ENCODE assay signal across 11 cellular contexts in genomic region chr5:35194636-35195471, GRCh38. TPM values are rescaled to one million over a fixed set of nuclear protein-coding genes. Genes with fewer than 3 reads are reported as not detected.
A peak's percentile ranks its signal among the peaks of the same experiment; 100 is the strongest.
DNase-seq lines count a peak whose midpoint lies in the region; ATAC-seq and TF ChIP-seq lines count a peak whose summit lies in the region.
"Had no signal": no experiment of that assay in that cellular context is flagged by ENCODE, and none has a peak within 500 bp of the region (broad histone marks: within the 10 kb centered on the region; RNA-seq: fewer than 3 reads in every experiment).

No MANE protein-coding gene starts in this region.

- H2AFZ ChIP-seq in OCI-LY7 (ENCODE audit: low read length) (peak overlapping the region; percentile 22; the same call in 1 of the 2 replicates), mesenchymal stem cell (ENCODE audit: low read depth, low read length) (no peak overlapping the region)

- H3K27me3 Mint-ChIP-seq in CD8-positive, alpha-beta T cell (ENCODE audit: low read depth), result peaks cover 19% of the 10 kb centered on the region

- H3K23ac ChIP-seq in mesenchymal stem cell (ENCODE audit: low read length in 2 of 2), result no peak overlapping the region

- no peak overlapping the region for H2BK120ac ChIP-seq in mesenchymal stem cell (ENCODE audit: low read depth, low read length)

- no peak for TF ChIP-seq CTCF in OCI-LY7 (conservative IDR thresholded peaks at IDR 0.05; ENCODE audit: low read length)
- no peak for TF ChIP-seq CTCF in CD8-positive, alpha-beta T cell (IDR thresholded peaks at IDR 0.05)

- no peaks in the 10 kb centered on the region for H3K9me2 ChIP-seq in OCI-LY7 (ENCODE audit: insufficient read depth, low read length)

- no peaks in the 10 kb centered on the region for H3K9me3 Mint-ChIP-seq in CD8-positive, alpha-beta T cell

- H3K4me2 ChIP-seq in BLaER1, result peak overlapping the region; percentile 92
- H3K4me2 ChIP-seq in OCI-LY7 (ENCODE audit: low read length), result peak overlapping the region; percentile 52
- H3K4me2 ChIP-seq in mesenchymal stem cell (ENCODE audit: low read length, poor library complexity, severe bottlenecking), result no peak overlapping the region

- no peak overlapping the region for H4K91ac ChIP-seq in mesenchymal stem cell (ENCODE audit: low read length)

- no TSS peak for BruUV-seq in OCI-LY7 (replicated peaks; lab: Mats Ljungman, UMichigan)

- no peak overlapping the region for H3K18ac ChIP-seq in mesenchymal stem cell (ENCODE audit: low read depth in 1 of 2, low read length in 2 of 2)

- POLR2A ChIA-PET in OCI-LY7 (lab: Charles Lee), result interaction anchor here (0.6 kb wide), 1 partner anchor 524 kb away, joined by 3 read pairs; no protein-coding TSS in a partner anchor
- POLR2A ChIA-PET in CD8-positive, alpha-beta T cell (lab: Charles Lee), result no interaction called here

- H3K4me1 Mint-ChIP-seq in CD8-positive, alpha-beta T cell (ENCODE audit: low read depth), result no peaks in the 10 kb centered on the region

- H3K27ac Mint-ChIP-seq in CD8-positive, alpha-beta T cell, result no peak overlapping the region

- peak overlapping the region in 1 of 2 experiments; percentile 29 for H3K14ac ChIP-seq in mesenchymal stem cell (ENCODE audit: low read length in 2 of 2)

- H3K4ac ChIP-seq in mesenchymal stem cell (ENCODE audit: low read depth in 1 of 2, low read length in 2 of 2), result no peak overlapping the region

- DNase-seq in OCI-LY7 (ENCODE audit: low spot score) (peak; percentile 59), NCI-H2171 treated with DMSO at 0.1 percent for 48 hours (lab: John Stamatoyannopoulos, UW) (no peak), NCI-H187 (lab: John Stamatoyannopoulos, UW) (no peak), mesenchymal stem cell (no peak)
- DNase-seq in CD8-positive, alpha-beta T cell, result no peak
- DNase-seq: NCI-H2029, WERI-Rb-1 had no signal

- H2AK5ac ChIP-seq in mesenchymal stem cell (ENCODE audit: low read length, severe bottlenecking), result no peak overlapping the region

- no peaks in the 10 kb centered on the region for H3K79me1 ChIP-seq in mesenchymal stem cell (replicated peaks; ENCODE audit: low read length, poor library complexity, severe bottlenecking)

- no peaks in the 10 kb centered on the region for H3K36me3 Mint-ChIP-seq in CD8-positive, alpha-beta T cell

- peaks cover 44% of the 10 kb centered on the region for H3K4me1 ChIP-seq in BLaER1
- H3K4me1 ChIP-seq in OCI-LY7 (ENCODE audit: insufficient read depth, low read length, poor library complexity, severe bottlenecking), result peaks cover 21% of the 10 kb centered on the region
- H3K4me1 ChIP-seq in CD8-positive, alpha-beta T cell (ENCODE audit: insufficient read depth, low read length), result no peaks in the 10 kb centered on the region
- peaks cover 5% of the 10 kb centered on the region for H3K4me1 ChIP-seq in mesenchymal stem cell (ENCODE audit: control insufficient read depth, insufficient read depth, low read depth, low read length)

- ATAC-seq in GM19455 (IDR thresholded peaks at IDR 0.05; ENCODE audit: unreplicated experiment) (peak; percentile 94), HG03066 (IDR thresholded peaks at IDR 0.05; ENCODE audit: low read depth, unreplicated experiment) (peak; percentile 97)
- no peak for ATAC-seq in CD8-positive, alpha-beta T cell

- H3K27ac ChIP-seq in BLaER1 (peak overlapping the region; percentile 80), OCI-LY7 (ENCODE audit: low read depth, low read length, poor library complexity, severe bottlenecking) (peak overlapping the region; percentile 17), mesenchymal stem cell (ENCODE audit: low read length, poor library complexity, severe bottlenecking) (no peak overlapping the region)
- H3K27ac ChIP-seq in CD8-positive, alpha-beta T cell (ENCODE audit: low read depth, low read length), result no peak overlapping the region
- H3K27ac ChIP-seq: WERI-Rb-1 had no signal

- no peaks in the 10 kb centered on the region for H3K36me3 ChIP-seq in BLaER1
- no peaks in the 10 kb centered on the region for H3K36me3 ChIP-seq in OCI-LY7 (ENCODE audit: insufficient read depth, low read length)
- H3K36me3 ChIP-seq in CD8-positive, alpha-beta T cell (ENCODE audit: insufficient read depth, low read length), result no peaks in the 10 kb centered on the region
- H3K36me3 ChIP-seq in mesenchymal stem cell (ENCODE audit: control insufficient read depth in 1 of 2, insufficient read depth in 2 of 2, low read depth in 1 of 2, low read length in 2 of 2), result no peaks in the 10 kb centered on the region
- H3K36me3 ChIP-seq: WERI-Rb-1 had no signal

- WGBS in mesenchymal stem cell, result 98% methylated on average over 8 of the region's 12 CpGs

- no peak overlapping the region for H4K8ac ChIP-seq in mesenchymal stem cell (ENCODE audit: low read length)

- H3K4me3 ChIP-seq in BLaER1 (peak overlapping the region; percentile 34), OCI-LY7 (ENCODE audit: low read depth, low read length, poor library complexity, severe bottlenecking) (peak overlapping the region; percentile 15), mesenchymal stem cell (ENCODE audit: insufficient read depth in 1 of 2, low read depth in 1 of 2, low read length in 2 of 2) (no peak overlapping the region)
- H3K4me3 ChIP-seq in CD8-positive, alpha-beta T cell (ENCODE audit: low read depth, low read length), result no peak overlapping the region

- no peaks in the 10 kb centered on the region for H4K20me1 ChIP-seq in BLaER1
- no peaks in the 10 kb centered on the region for H4K20me1 ChIP-seq in OCI-LY7 (ENCODE audit: insufficient read depth, low read length)

- no peak overlapping the region for H2BK12ac ChIP-seq in mesenchymal stem cell (ENCODE audit: low read length in 2 of 2)

- intact Hi-C loops in OCI-LY7 (cut with micrococcal nuclease; ENCODE audit: unreplicated experiment), result no loop called here
- intact Hi-C loops in CD8-positive, alpha-beta T cell (cut with DNase I, micrococcal nuclease), result no loop called here

- H3K4me3 Mint-ChIP-seq in CD8-positive, alpha-beta T cell, result no peak overlapping the region

- H3K27me3 ChIP-seq in BLaER1, result no peaks in the 10 kb centered on the region
- H3K27me3 ChIP-seq in CD8-positive, alpha-beta T cell (ENCODE audit: insufficient read depth, low read length), result no peaks in the 10 kb centered on the region
- peaks cover 8 to 24% of the 10 kb centered on the region in 2 experiments for H3K27me3 ChIP-seq in mesenchymal stem cell (ENCODE audit: control insufficient read depth in 1 of 2, insufficient read depth in 1 of 2, low read length in 2 of 2)

- CTCF ChIA-PET in OCI-LY7 (lab: Charles Lee; ENCODE audit: unreplicated experiment), result no interaction called here
- CTCF ChIA-PET in CD8-positive, alpha-beta T cell (lab: Charles Lee), result no interaction called here

- no peak overlapping the region for H2BK15ac ChIP-seq in mesenchymal stem cell (ENCODE audit: low read depth, poor library complexity, severe bottlenecking)

- H3K9me3 ChIP-seq in BLaER1 (no peaks in the 10 kb centered on the region), OCI-LY7 (ENCODE audit: low read length) (no peaks in the 10 kb centered on the region), mesenchymal stem cell (ENCODE audit: control insufficient read depth, low read length) (no peaks in the 10 kb centered on the region)
- H3K9me3 ChIP-seq in CD8-positive, alpha-beta T cell (ENCODE audit: low read length), result no peaks in the 10 kb centered on the region

- no peak overlapping the region for H2BK5ac ChIP-seq in mesenchymal stem cell (ENCODE audit: low read depth, low read length, poor library complexity, severe bottlenecking)

- no peaks in the 10 kb centered on the region for H3K79me2 ChIP-seq in OCI-LY7 (ENCODE audit: insufficient read depth, low read depth, low read length)

- H3K9ac ChIP-seq in BLaER1 (peak overlapping the region; percentile 65), mesenchymal stem cell (ENCODE audit: low read length) (no peak overlapping the region)

RNA-seq across cellular contexts. Expression of gene PRLR, which starts 35.4 kb away (rescaled TPM):
- not detected in 2 replicates for total RNA-seq in OCI-LY7 (2014; rRNA removed; shearing (Covaris generic))
- not detected in 2 replicates for total RNA-seq in OCI-LY7 (2022)
- not detected for total RNA-seq in CD8-positive, alpha-beta T cell
- 0.07 TPM for polyA plus RNA-seq in mesenchymal stem cell (2013, experiment 1 of 2)
- polyA plus RNA-seq in mesenchymal stem cell (2013, experiment 2 of 2), result 0.10 TPM
- polyA plus RNA-seq: AG04450 had no signal

Comparison
In these comparisons a context has a peak if more than half of its experiments do, and no peak if none do; other contexts are left out.
1. H3K27ac ChIP-seq: peak in BLaER1 (single experiment) and OCI-LY7 (single experiment); none in CD8-positive, alpha-beta T cell (single experiment) and mesenchymal stem cell (single experiment).
2. H3K4me3 ChIP-seq: peak in BLaER1 (single experiment) and OCI-LY7 (single experiment); none in CD8-positive, alpha-beta T cell (single experiment) and mesenchymal stem cell (0 of 2).